ENCODE assay signal across 14 cellular contexts in genomic region chr22:16783930-16784354, GRCh38. TPM values are rescaled to one million over a fixed set of nuclear protein-coding genes. Genes with fewer than 3 reads are reported as not detected.
DNase-seq lines count a peak whose midpoint lies in the region; ATAC-seq and TF ChIP-seq lines count a peak whose summit lies in the region.
"Had no signal": no experiment of that assay in that cellular context is flagged by ENCODE, and none has a peak within 500 bp of the region (broad histone marks: within the 10 kb centered on the region; RNA-seq: fewer than 3 reads in every experiment).

No MANE protein-coding gene starts in this region.

- no peak overlapping the region for H3K27ac ChIP-seq in ACC112 (ENCODE audit: low read depth, low read length)
- H3K27ac ChIP-seq in tibial nerve = no peak overlapping the region
- H3K27ac ChIP-seq: esophagus muscularis mucosa, uterus had no signal

- H3K79me2 ChIP-seq in ACC112 (ENCODE audit: control insufficient read depth, insufficient read depth, low read length, unreplicated experiment) = no peaks in the 10 kb centered on the region

- H3K4me3 ChIP-seq in ACC112 (ENCODE audit: low read depth, low read length) (no peak overlapping the region), GM06990 (replicated peaks; ENCODE audit: low read depth, low read length) (no peak overlapping the region), tibial nerve (no peak overlapping the region)
- H3K4me3 ChIP-seq: esophagus muscularis mucosa, mucosa of descending colon, uterus had no signal

- no peak overlapping the region for H3K4me3 Mint-ChIP-seq in endothelial cell (ENCODE audit: unreplicated experiment)
- H3K4me3 Mint-ChIP-seq in stimulated activated effector memory CD8-positive, alpha-beta T cell treated with anti-CD3 and anti-CD28 coated beads, Interleukin-12 subunit alpha, Interleukin-12 subunit beta, amount 100 ng/mL, for 72 hours = no peak overlapping the region
- H3K4me3 Mint-ChIP-seq: activated naive CD8-positive, alpha-beta T cell; T-helper 2 cell treated with Interferon-gamma antibody and Interleukin-4, amounts not matched to agents 5 μg/mL and 100 μg/mL, for 36 hours had no signal

- DNase-seq in GM06990 (ENCODE audit: extremely low read depth, insufficient read length) = no peak
- DNase-seq in NAMALWA (ENCODE audit: low spot score) = peak; percentile 72
- DNase-seq in endothelial cell (ENCODE audit: low spot score) = no peak
- DNase-seq in stimulated activated effector memory CD8-positive, alpha-beta T cell treated with anti-CD3 and anti-CD28 coated beads, Interleukin-12 subunit alpha, Interleukin-12 subunit beta, amount 100 ng/mL, for 72 hours (ENCODE audit: low spot score in 2 of 2) = no peak
- no peak for DNase-seq in Right ventricle myocardium superior
- DNase-seq in cerebellar nuclear complex (lab: John Stamatoyannopoulos, UW) = no peak
- DNase-seq in tibial nerve (ENCODE audit: low spot score in 2 of 2) = no peak
- DNase-seq: mucosa of descending colon; stimulated activated CD4-positive, alpha-beta T cell treated with anti-CD3 and anti-CD28 coated beads, Interleukin-2, amount 100 ng/mL, for 24 hours; uterus had no signal

- no peak for TF ChIP-seq POLR2A in tibial nerve (IDR thresholded peaks at IDR 0.05)

- TF ChIP-seq EP300 in tibial nerve (IDR thresholded peaks at IDR 0.05) = no peak

- no peaks in the 10 kb centered on the region for H3K9me3 Mint-ChIP-seq in endothelial cell (ENCODE audit: unreplicated experiment)
- no peaks in the 10 kb centered on the region for H3K9me3 Mint-ChIP-seq in stimulated activated effector memory CD8-positive, alpha-beta T cell treated with anti-CD3 and anti-CD28 coated beads, Interleukin-12 subunit alpha, Interleukin-12 subunit beta, amount 100 ng/mL, for 72 hours
- H3K9me3 Mint-ChIP-seq: T-helper 2 cell treated with Interferon-gamma antibody and Interleukin-4, amounts not matched to agents 5 μg/mL and 100 μg/mL, for 36 hours had no signal

- no peaks in the 10 kb centered on the region for H3K27me3 Mint-ChIP-seq in endothelial cell (ENCODE audit: unreplicated experiment)
- H3K27me3 Mint-ChIP-seq: activated naive CD8-positive, alpha-beta T cell had no signal

- intact Hi-C loops in Right ventricle myocardium superior (cut with DNase I) = no loop called here

- no peak overlapping the region for H3K27ac Mint-ChIP-seq in endothelial cell (ENCODE audit: unreplicated experiment)
- no peak overlapping the region for H3K27ac Mint-ChIP-seq in stimulated activated effector memory CD8-positive, alpha-beta T cell treated with anti-CD3 and anti-CD28 coated beads, Interleukin-12 subunit alpha, Interleukin-12 subunit beta, amount 100 ng/mL, for 72 hours
- H3K27ac Mint-ChIP-seq: activated naive CD8-positive, alpha-beta T cell; T-helper 2 cell treated with Interferon-gamma antibody and Interleukin-4, amounts not matched to agents 5 μg/mL and 100 μg/mL, for 36 hours had no signal

- H3K9me3 ChIP-seq in tibial nerve = no peaks in the 10 kb centered on the region
- H3K9me3 ChIP-seq: esophagus muscularis mucosa, uterus had no signal

- peak overlapping the region; percentile 6 for H2AFZ ChIP-seq in ACC112 (ENCODE audit: low read length, unreplicated experiment)

- TF ChIP-seq CTCF in GM06990 (IDR thresholded peaks at IDR 0.05; ENCODE audit: insufficient read depth, low read length, poor library complexity, severe bottlenecking) (peak; percentile 11), endothelial cell (IDR thresholded peaks at IDR 0.05; ENCODE audit: unreplicated experiment) (peak; percentile 59), tibial nerve (IDR thresholded peaks at IDR 0.05) (peak in 1 of 5 experiments; percentile 28)

- H3K4me1 ChIP-seq in ACC112 (ENCODE audit: control insufficient read depth, insufficient read depth, low read length, unreplicated experiment) (no peaks in the 10 kb centered on the region), tibial nerve (no peaks in the 10 kb centered on the region)
- H3K4me1 ChIP-seq: esophagus muscularis mucosa, uterus had no signal

- no peak for ATAC-seq in stimulated activated effector memory CD8-positive, alpha-beta T cell treated with anti-CD3 and anti-CD28 coated beads, Interleukin-12 subunit alpha, Interleukin-12 subunit beta, amount 100 ng/mL, for 72 hours
- no peak for ATAC-seq in Right ventricle myocardium superior (ENCODE audit: poor library complexity)
- ATAC-seq: mucosa of descending colon had no signal

- H3K27me3 ChIP-seq in ACC112 (ENCODE audit: insufficient read depth, low read length) = no peaks in the 10 kb centered on the region
- no peaks in the 10 kb centered on the region for H3K27me3 ChIP-seq in GM06990 (replicated peaks; ENCODE audit: control insufficient read depth, insufficient read depth, low read length)
- H3K27me3 ChIP-seq in tibial nerve = no peaks in the 10 kb centered on the region
- H3K27me3 ChIP-seq: esophagus muscularis mucosa, uterus had no signal

- H3K36me3 ChIP-seq in ACC112 (ENCODE audit: insufficient read depth, low read length) (no peaks in the 10 kb centered on the region), GM06990 (ENCODE audit: control insufficient read depth, insufficient read depth, low read length) (no peaks in the 10 kb centered on the region), tibial nerve (no peaks in the 10 kb centered on the region)
- H3K36me3 ChIP-seq: esophagus muscularis mucosa, uterus had no signal

- 73 to 80% methylated on average over 8 of the region's 8 CpGs for WGBS in tibial nerve, 2 donors

- no peaks in the 10 kb centered on the region for H3K36me3 Mint-ChIP-seq in endothelial cell (ENCODE audit: low read depth, unreplicated experiment)
- H3K36me3 Mint-ChIP-seq in stimulated activated effector memory CD8-positive, alpha-beta T cell treated with anti-CD3 and anti-CD28 coated beads, Interleukin-12 subunit alpha, Interleukin-12 subunit beta, amount 100 ng/mL, for 72 hours = no peaks in the 10 kb centered on the region
- H3K36me3 Mint-ChIP-seq: activated naive CD8-positive, alpha-beta T cell had no signal

- peaks cover under 1% of the 10 kb centered on the region for H3K4me1 Mint-ChIP-seq in endothelial cell (ENCODE audit: unreplicated experiment)
- no peaks in the 10 kb centered on the region for H3K4me1 Mint-ChIP-seq in stimulated activated effector memory CD8-positive, alpha-beta T cell treated with anti-CD3 and anti-CD28 coated beads, Interleukin-12 subunit alpha, Interleukin-12 subunit beta, amount 100 ng/mL, for 72 hours

RNA-seq across cellular contexts. Expression of gene XKR3, which starts 41.3 kb away (rescaled TPM):
- total RNA-seq in endothelial cell (ENCODE audit: unreplicated experiment) (not detected), Right ventricle myocardium superior (not detected), tibial nerve (not detected)
- total RNA-seq: esophagus muscularis mucosa, mucosa of descending colon, uterus had no signal
